Comparison of ENCODE assay signal across 14 cellular contexts in the genomic region with DNA sequence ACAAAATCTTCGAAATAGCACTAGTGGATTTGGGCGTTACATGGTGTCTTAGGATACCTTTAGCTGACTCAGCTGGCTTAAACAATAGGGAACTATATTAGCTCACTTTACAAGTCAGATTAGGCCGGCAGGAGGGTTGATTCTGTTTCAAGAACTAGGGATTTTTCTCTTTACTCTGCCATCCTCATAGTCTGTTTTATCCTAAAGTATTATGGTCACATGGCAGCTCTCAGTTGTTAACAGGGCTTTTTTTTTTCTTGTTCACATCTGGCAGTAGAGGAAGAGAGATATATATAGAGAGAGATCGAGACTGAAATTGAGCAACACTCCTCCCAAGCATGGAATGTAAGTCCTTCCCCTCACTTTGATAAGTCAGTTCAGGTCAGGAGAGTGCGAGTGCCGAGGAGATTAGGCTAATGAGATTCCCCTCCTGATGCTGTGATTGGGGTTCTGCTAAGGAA. TPM values are rescaled to one million over a fixed set of nuclear protein-coding genes. Genes with fewer than 3 reads are reported as not detected.
DNase-seq lines count a peak whose midpoint lies in the region; ATAC-seq and TF ChIP-seq lines count a peak whose summit lies in the region.
"Had no signal": no experiment of that assay in that cellular context is flagged by ENCODE, and none has a peak within 500 bp of the region (broad histone marks: within the 10 kb centered on the region; RNA-seq: fewer than 3 reads in every experiment).

No MANE protein-coding gene starts in this region.

- H3K27me3 Mint-ChIP-seq in osteocyte (ENCODE audit: unreplicated experiment), result no peaks in the 10 kb centered on the region

- no peak overlapping the region for H3K9ac ChIP-seq in HUES48 (ENCODE audit: low read depth, low read length)

- WGBS in heart left ventricle, 4 donors, result 45 to 55% (median 49%) methylated on average over 6 of the region's 6 CpGs

- CTCF ChIA-PET in RWPE1 (lab: Yijun Ruan, JAX), result interaction anchor here (1.2 kb wide), 1 partner anchor 9 kb away, joined by 3 read pairs; no protein-coding TSS in a partner anchor

- ATAC-seq in heart left ventricle (peak; percentile 81 to 91 (median 85)), omental fat pad (ENCODE audit: low FRiP score) (peak; percentile 70), HG03139 (IDR thresholded peaks at IDR 0.05; ENCODE audit: unreplicated experiment) (no peak)

- no peak for TF ChIP-seq POLR2A in heart left ventricle (IDR thresholded peaks at IDR 0.05)

- H3K9me3 ChIP-seq in HUES48 (ENCODE audit: control insufficient read depth, insufficient read depth, low read length) (no peaks in the 10 kb centered on the region), heart left ventricle (no peaks in the 10 kb centered on the region)

- no peaks in the 10 kb centered on the region for H3K27me3 ChIP-seq in HUES48 (ENCODE audit: control insufficient read depth, insufficient read depth, low read length)
- H3K27me3 ChIP-seq in heart left ventricle, result no peaks in the 10 kb centered on the region
- H3K27me3 ChIP-seq: brain microvascular endothelial cell had no signal

- H3K36me3 Mint-ChIP-seq in osteocyte (ENCODE audit: unreplicated experiment), result peaks cover 31% of the 10 kb centered on the region

- no peak for TF ChIP-seq CTCF in RWPE1 (conservative IDR thresholded peaks at IDR 0.05; ENCODE audit: low read depth)
- TF ChIP-seq CTCF in heart left ventricle (IDR thresholded peaks at IDR 0.05), result no peak
- no peak for TF ChIP-seq CTCF in omental fat pad (IDR thresholded peaks at IDR 0.05)
- no peak for TF ChIP-seq CTCF in osteocyte (IDR thresholded peaks at IDR 0.05)

- H3K27ac ChIP-seq in HUES48 (ENCODE audit: low read depth, low read length) (peak overlapping the region; percentile 90), RWPE1 (0 out of 2 replicates have a peak overlapping the region, but pooled peaks have one; percentile 26), heart left ventricle (peak overlapping the region in 10 of 12 donors; percentile 4 to 55 (median 22))
- H3K27ac ChIP-seq: brain microvascular endothelial cell had no signal

- H3K9me3 Mint-ChIP-seq in osteocyte (ENCODE audit: unreplicated experiment), result no peaks in the 10 kb centered on the region
- H3K9me3 Mint-ChIP-seq: T-helper 1 cell treated with Interleukin-12 subunit alpha and Interleukin-12 subunit beta and Interleukin-4 antibody, amounts not matched to agents 30 μg/mL and 1 μg/mL, for 36 hours had no signal

- H3K4me1 Mint-ChIP-seq in osteocyte (ENCODE audit: unreplicated experiment), result no peaks in the 10 kb centered on the region

- H3K4me3 ChIP-seq in HUES48 (ENCODE audit: low read depth, low read length) (0 out of 2 replicates have a peak overlapping the region, but pooled peaks have one; percentile 34), heart left ventricle (no peak overlapping the region)

- no peak overlapping the region for H3K4me3 Mint-ChIP-seq in osteocyte (ENCODE audit: unreplicated experiment)
- H3K4me3 Mint-ChIP-seq: T-helper 1 cell treated with Interleukin-12 subunit alpha and Interleukin-12 subunit beta and Interleukin-4 antibody, amounts not matched to agents 30 μg/mL and 1 μg/mL, for 36 hours had no signal

- DNase-seq in RWPE1 (ENCODE audit: low spot score), result no peak
- DNase-seq in heart left ventricle, result no peak
- DNase-seq in omental fat pad (ENCODE audit: low spot score), result no peak
- no peak for DNase-seq in ureter (ENCODE audit: low spot score)
- DNase-seq in occipital lobe (lab: John Stamatoyannopoulos, UW), result no peak
- no peak for DNase-seq in osteocyte (ENCODE audit: extremely low spot score, unreplicated experiment)
- DNase-seq: activated effector memory CD4-positive, alpha-beta T cell treated with anti-CD3 and anti-CD28 coated beads, Interleukin-2, amount 50 U/mL, for 16 hours; brain microvascular endothelial cell; NCI-H2107 had no signal

- H3K27ac Mint-ChIP-seq in osteocyte (ENCODE audit: unreplicated experiment), result no peak overlapping the region
- H3K27ac Mint-ChIP-seq: T-helper 1 cell treated with Interleukin-12 subunit alpha and Interleukin-12 subunit beta and Interleukin-4 antibody, amounts not matched to agents 30 μg/mL and 1 μg/mL, for 36 hours had no signal

- H3K36me3 ChIP-seq in HUES48 (ENCODE audit: control insufficient read depth, insufficient read depth, low read length) (peaks cover 26% of the 10 kb centered on the region), heart left ventricle (peaks cover 0 to 70% (median 50%) of the 10 kb centered on the region in 9 donors)

- peaks cover 17% of the 10 kb centered on the region for H3K4me1 ChIP-seq in HUES48 (ENCODE audit: control insufficient read depth, insufficient read depth, low read length)
- peaks cover 0 to 28% (median 9%) of the 10 kb centered on the region in 12 donors for H3K4me1 ChIP-seq in heart left ventricle

- POLR2A ChIA-PET in RWPE1 (lab: Yijun Ruan, JAX; ENCODE audit: low non-redundant PET), result no interaction called here

- intact Hi-C loops in heart left ventricle (cut with DNase I), result no loop called here

RNA-seq across cellular contexts. Expression of a gene that starts 32.9 kb away (rescaled TPM):
- total RNA-seq in heart left ventricle, result 100 to 1,000 TPM; 102 to 232 (median 119) TPM
- polyA plus RNA-seq in heart left ventricle, result 100 to 1,000 TPM in 1 of 2 donors, 10 to 100 TPM in 1; 35.5 to 147 TPM
- total RNA-seq in omental fat pad, result 100 to 1,000 TPM; 172 to 320 (median 243) TPM
- 146 TPM for total RNA-seq in ureter
- total RNA-seq in occipital lobe, result 54.6 TPM
- total RNA-seq in osteocyte, result 87.1 and 87.7 TPM in 2 replicates

RNA-seq across cellular contexts. Expression of a gene that starts 33.4 kb away (rescaled TPM):
- total RNA-seq in heart left ventricle (not detected), omental fat pad (not detected), ureter (not detected), occipital lobe (0.78 TPM), osteocyte (not detected in 2 replicates)
- not detected for polyA plus RNA-seq in heart left ventricle
- total RNA-seq: endothelial cell of umbilical vein, LHCN-M2 had no signal
- polyA plus RNA-seq: endothelial cell of umbilical vein had no signal

Comparison
In these comparisons a context has a peak if more than half of its experiments do, and no peak if none do; other contexts are left out.
1. H3K27ac ChIP-seq: peak in every context shown above with its lines; median percentile 90 in HUES48; 26 in RWPE1; 22 in heart left ventricle.